In the genomic region with DNA sequence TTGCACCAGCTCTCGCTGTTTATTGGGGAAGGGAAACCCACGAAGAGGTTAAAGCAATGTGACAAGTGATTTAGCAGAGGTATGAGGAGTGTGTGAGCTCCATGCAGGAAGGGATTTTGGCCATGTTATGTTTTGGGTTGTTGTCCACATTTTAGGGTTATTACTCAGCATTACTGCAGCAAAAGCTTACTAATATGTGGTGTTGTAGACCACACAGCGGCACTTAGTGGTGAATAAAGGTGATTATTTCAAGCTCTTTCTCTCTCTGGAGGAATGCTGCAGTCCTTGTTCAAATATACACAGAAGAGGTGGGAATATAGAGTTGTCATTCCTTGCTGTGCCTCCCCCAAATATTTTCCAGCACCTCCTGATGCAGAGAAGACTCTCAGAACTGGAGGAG, we compare ENCODE assay signal across 19 cellular contexts. TPM values are rescaled to one million over a fixed set of nuclear protein-coding genes. Genes with fewer than 3 reads are reported as not detected.
DNase-seq lines count a peak whose midpoint lies in the region; ATAC-seq and TF ChIP-seq lines count a peak whose summit lies in the region.
"Had no signal": no experiment of that assay in that cellular context is flagged by ENCODE, and none has a peak within 500 bp of the region (broad histone marks: within the 10 kb centered on the region; RNA-seq: fewer than 3 reads in every experiment).

No MANE protein-coding gene starts in this region.

- H3K9me3 Mint-ChIP-seq in CD8-positive, alpha-beta memory T cell: no peaks in the 10 kb centered on the region
- H3K9me3 Mint-ChIP-seq: activated naive CD4-positive, alpha-beta T cell treated with anti-CD3 and anti-CD28 coated beads, Interleukin-2, amount 10 ng/mL, durations not matched to agents 7 days and 5 days; stimulated activated naive B cell treated with anti-CD40 and anti-IgM and Interleukin-4, amounts not matched to agents 10 μg/mL and 1 μg/mL and 100 μg/mL, for 72 hours had no signal

- no peak overlapping the region for H3K27ac ChIP-seq in CD8-positive, alpha-beta memory T cell (ENCODE audit: low read depth, low read length)
- H3K27ac ChIP-seq: C4-2B, esophagus squamous epithelium had no signal

- H3K4me1 Mint-ChIP-seq in CD8-positive, alpha-beta memory T cell: peaks cover 16 to 18% (median 17%) of the 10 kb centered on the region in 3 donors

- peak overlapping the region in 1 of 7 donors; percentile 19 for H3K4me3 Mint-ChIP-seq in CD8-positive, alpha-beta memory T cell
- H3K4me3 Mint-ChIP-seq: activated naive CD4-positive, alpha-beta T cell treated with anti-CD3 and anti-CD28 coated beads, Interleukin-2, amount 10 ng/mL, durations not matched to agents 7 days and 5 days; stimulated activated naive B cell treated with anti-CD40 and anti-IgM and Interleukin-4, amounts not matched to agents 10 μg/mL and 1 μg/mL and 100 μg/mL, for 72 hours had no signal

- TF ChIP-seq CTCF in AG09309 (IDR thresholded peaks at IDR 0.05; ENCODE audit: control insufficient read depth, insufficient read depth, low read depth, low read length, missing control alignments): peak; percentile 56
- peak; percentile 21 for TF ChIP-seq CTCF in foreskin fibroblast (IDR thresholded peaks at IDR 0.05; ENCODE audit: low read depth, low read length)

- H3K4me1 ChIP-seq in adipocyte (ENCODE audit: control insufficient read depth, insufficient read depth, low read length): peaks cover 16% of the 10 kb centered on the region
- H3K4me1 ChIP-seq in CD8-positive, alpha-beta memory T cell (ENCODE audit: insufficient read depth, low read length): no peaks in the 10 kb centered on the region

- H3K4me3 ChIP-seq in AG09309 (ENCODE audit: control insufficient read depth, low read depth, low read length): no peak overlapping the region
- no peak overlapping the region for H3K4me3 ChIP-seq in adipocyte (ENCODE audit: low read length)
- H3K4me3 ChIP-seq in foreskin fibroblast (ENCODE audit: low read depth in 1 of 2, low read length in 2 of 2): no peak overlapping the region
- no peak overlapping the region for H3K4me3 ChIP-seq in CD8-positive, alpha-beta memory T cell (ENCODE audit: low read length)
- H3K4me3 ChIP-seq: esophagus squamous epithelium had no signal

- no peak for ATAC-seq in HG02678 (IDR thresholded peaks at IDR 0.05; ENCODE audit: unreplicated experiment)
- ATAC-seq: stimulated activated naive B cell treated with anti-CD40 and anti-IgM and Interleukin-4, amounts not matched to agents 10 μg/mL and 1 μg/mL and 100 μg/mL, for 72 hours had no signal

- POLR2A ChIA-PET in CD8-positive, alpha-beta memory T cell (lab: Charles Lee): no interaction called here

- peak; percentile 51 for DNase-seq in AG09309 (ENCODE audit: low read depth)
- peak; percentile 68 for DNase-seq in HCEC 1CT
- DNase-seq in adipocyte (ENCODE audit: low read depth): peak; percentile 59
- DNase-seq in foreskin fibroblast: peak; percentile 23 to 52
- DNase-seq in CD8-positive, alpha-beta memory T cell: no peak
- no peak for DNase-seq in NCI-H1417 treated with DMSO at 0.1 percent for 48 hours (lab: John Stamatoyannopoulos, UW)
- no peak for DNase-seq in UCSD-AML1 (lab: John Stamatoyannopoulos, UW; ENCODE audit: unreplicated experiment)
- DNase-seq: activated CD8-positive, alpha-beta memory T cell treated with anti-CD3 and anti-CD28 coated beads for 24 hours; activated naive CD4-positive, alpha-beta T cell treated with anti-CD3 and anti-CD28 coated beads, Interleukin-2, amount 10 ng/mL, durations not matched to agents 7 days and 5 days; esophagus squamous epithelium; GDM1; NCI-H1436 treated with DMSO at 0.1 percent for 48 hours; NCI-H526 treated with DMSO at 0.1 percent for 48 hours; retina; Right ventricle myocardium superior; stimulated activated CD4-positive, alpha-beta T cell treated with anti-CD3 and anti-CD28 coated beads, Interleukin-2, amount 100 ng/mL, for 48 hours; stimulated activated naive B cell treated with anti-CD40 and anti-IgM and Interleukin-4, amounts not matched to agents 10 μg/mL and 1 μg/mL and 100 μg/mL, for 72 hours had no signal

- H3K9ac ChIP-seq in adipocyte (ENCODE audit: low read length): no peak overlapping the region

- H3K27me3 ChIP-seq in adipocyte (replicated peaks; ENCODE audit: control insufficient read depth, insufficient read depth, low read length): peaks cover 31% of the 10 kb centered on the region
- H3K27me3 ChIP-seq in CD8-positive, alpha-beta memory T cell (ENCODE audit: insufficient read depth, low read length, poor library complexity, severe bottlenecking): no peaks in the 10 kb centered on the region
- H3K27me3 ChIP-seq: esophagus squamous epithelium had no signal

- H3K27ac Mint-ChIP-seq in CD8-positive, alpha-beta memory T cell: peak overlapping the region in 4 of 8 donors; percentile 26 to 86 (median 60)
- H3K27ac Mint-ChIP-seq: activated naive CD4-positive, alpha-beta T cell treated with anti-CD3 and anti-CD28 coated beads, Interleukin-2, amount 10 ng/mL, durations not matched to agents 7 days and 5 days; stimulated activated naive B cell treated with anti-CD40 and anti-IgM and Interleukin-4, amounts not matched to agents 10 μg/mL and 1 μg/mL and 100 μg/mL, for 72 hours had no signal

- H3K36me3 Mint-ChIP-seq in CD8-positive, alpha-beta memory T cell: peaks cover 0 to 10% (median 3%) of the 10 kb centered on the region in 3 donors
- H3K36me3 Mint-ChIP-seq: activated naive CD4-positive, alpha-beta T cell treated with anti-CD3 and anti-CD28 coated beads, Interleukin-2, amount 10 ng/mL, durations not matched to agents 7 days and 5 days had no signal

- H3K27me3 Mint-ChIP-seq in CD8-positive, alpha-beta memory T cell: no peaks in the 10 kb centered on the region
- H3K27me3 Mint-ChIP-seq: stimulated activated naive B cell treated with anti-CD40 and anti-IgM and Interleukin-4, amounts not matched to agents 10 μg/mL and 1 μg/mL and 100 μg/mL, for 72 hours had no signal

- CTCF ChIA-PET in CD8-positive, alpha-beta memory T cell (lab: Charles Lee): interaction anchor here (0.7 to 8.2 kb wide), 4 partner anchors 12 to 33 kb away, joined by 3 to 41 read pairs (median 4); no protein-coding TSS in a partner anchor

- no peaks in the 10 kb centered on the region for H3K9me3 ChIP-seq in adipocyte (ENCODE audit: control insufficient read depth, low read length)
- no peaks in the 10 kb centered on the region for H3K9me3 ChIP-seq in CD8-positive, alpha-beta memory T cell (ENCODE audit: low read length)
- H3K9me3 ChIP-seq: esophagus squamous epithelium had no signal

- H3K36me3 ChIP-seq in adipocyte (ENCODE audit: control insufficient read depth, insufficient read depth, low read length, severe bottlenecking): no peaks in the 10 kb centered on the region
- H3K36me3 ChIP-seq in CD8-positive, alpha-beta memory T cell (ENCODE audit: insufficient read depth, low read length): no peaks in the 10 kb centered on the region

RNA-seq across cellular contexts. Expression of gene AKNA, which starts 29.7 kb away (rescaled TPM):
- total RNA-seq in CD8-positive, alpha-beta memory T cell: 100 to 1,000 TPM; 126 TPM
- 45.6 TPM for polyA plus RNA-seq in CD8-positive, alpha-beta memory T cell

Comparison
In these comparisons a context has a peak if more than half of its experiments do, and no peak if none do; other contexts are left out.
1. DNase-seq: peak in AG09309 (single experiment), HCEC 1CT (single experiment), adipocyte (single experiment) and foreskin fibroblast (2 of 2); none in CD8-positive, alpha-beta memory T cell (0 of 5), NCI-H1417 treated with DMSO at 0.1 percent for 48 hours (single experiment) and UCSD-AML1 (single experiment).